21 cellular contexts compared by ENCODE assay signal in the genomic region with DNA sequence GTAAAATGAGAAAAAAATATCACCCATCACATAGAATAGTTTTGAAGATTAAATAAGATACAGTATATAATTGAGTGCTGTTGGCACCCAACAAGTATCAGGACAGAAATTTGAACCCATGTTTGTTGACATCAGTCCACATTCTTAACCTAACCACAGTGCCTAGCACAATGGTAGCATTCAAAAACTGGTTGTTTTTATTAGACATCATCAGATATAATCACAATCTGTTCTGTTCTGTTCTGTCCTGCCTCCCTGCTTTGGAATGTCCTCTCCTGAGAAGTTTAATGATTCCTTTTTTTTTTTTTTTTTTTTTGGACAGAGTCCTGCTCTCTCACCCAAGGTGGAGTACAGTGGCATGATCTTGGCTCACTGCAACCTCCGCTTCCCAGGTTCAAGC.
A peak's percentile ranks its signal among the peaks of the same experiment; 100 is the strongest.
DNase-seq lines count a peak whose midpoint lies in the region; TF ChIP-seq lines count a peak whose summit lies in the region.
"Had no signal": no experiment of that assay in that cellular context is flagged by ENCODE, and none has a peak within 500 bp of the region (broad histone marks: within the 10 kb centered on the region; RNA-seq: fewer than 3 reads in every experiment).

No MANE protein-coding gene starts in this region.

- no peak for TF ChIP-seq POLR2A in prostate gland (IDR thresholded peaks at IDR 0.05)

- H3K4me3 ChIP-seq in SJSA1: no peak overlapping the region
- H3K4me3 ChIP-seq in prostate gland: no peak overlapping the region
- H3K4me3 ChIP-seq: MG63 had no signal

- TF ChIP-seq CTCF in prostate gland (IDR thresholded peaks at IDR 0.05) (no peak), GM20000 (IDR thresholded peaks at IDR 0.05; ENCODE audit: extremely low read depth, missing control alignments) (no peak)

- H3K36me3 ChIP-seq in SJSA1 (no peaks in the 10 kb centered on the region), prostate gland (no peaks in the 10 kb centered on the region)
- H3K36me3 ChIP-seq: MG63 had no signal

- peak; percentile 8 for DNase-seq in COLO829 (ENCODE audit: low spot score)
- peak; percentile 43 to 65 for DNase-seq in SJSA1 (ENCODE audit: low read depth in 1 of 2, low spot score in 2 of 2)
- DNase-seq in epithelial cell of prostate (ENCODE audit: low read depth, low spot score): peak; percentile 48
- DNase-seq in prostate gland (ENCODE audit: low spot score): peak; percentile 55
- no peak for DNase-seq in DMS53 (lab: John Stamatoyannopoulos, UW)
- no peak for DNase-seq in GM20000 (ENCODE audit: low spot score)
- DNase-seq in stimulated activated CD4-positive, alpha-beta T cell treated with anti-CD3 and anti-CD28 coated beads, Interleukin-12 subunit alpha, Interleukin-12 subunit beta, amount 100 ng/mL, for 4 hours: no peak
- DNase-seq in NCI-H2171 treated with DMSO at 0.1 percent for 48 hours (lab: John Stamatoyannopoulos, UW): no peak
- DNase-seq: AML-193; C1 segment of cervical spinal cord; CD8-positive, alpha-beta T cell; Karpas-422; MG63; NCI-H1417; NCI-H1694 treated with DMSO at 0.1 percent for 48 hours; NCI-H2227 treated with DMSO at 0.1 percent for 48 hours; NCI-H510A; NCI-H748 treated with DMSO at 0.1 percent for 48 hours; NK-92 treated with Interleukin-12 subunit alpha and Interleukin-12 subunit beta, amount 100 ng/mL, for 24 hours; SIG-M5 had no signal

- H3K9me3 ChIP-seq in SJSA1 (replicated peaks) (peaks cover 4% of the 10 kb centered on the region; the same call in 1 of the 2 replicates), prostate gland (no peaks in the 10 kb centered on the region)
- H3K9me3 ChIP-seq: MG63 had no signal

- H3K27ac ChIP-seq in SJSA1 (peak overlapping the region; percentile 87), epithelial cell of prostate (peak overlapping the region; percentile 36), prostate gland (no peak overlapping the region)
- H3K27ac ChIP-seq: RWPE1 had no signal

- intact Hi-C loops in prostate gland (cut with DNase I): no loop called here

- H3K4me1 ChIP-seq in SJSA1 (replicated peaks) (peaks cover 38% of the 10 kb centered on the region), prostate gland (replicated peaks) (no peaks in the 10 kb centered on the region)

- 23% methylated on average over 1 of the region's 1 CpG for WGBS in prostate gland

- H3K27me3 ChIP-seq in SJSA1 (replicated peaks): no peaks in the 10 kb centered on the region
- no peaks in the 10 kb centered on the region for H3K27me3 ChIP-seq in prostate gland (replicated peaks; ENCODE audit: insufficient read depth)
- H3K27me3 ChIP-seq: MG63 had no signal

Comparison
In these comparisons a context has a peak if more than half of its experiments do, and no peak if none do; other contexts are left out.
1. DNase-seq: peak in COLO829 (single experiment), SJSA1 (2 of 2), epithelial cell of prostate (single experiment) and prostate gland (single experiment); none in DMS53 (single experiment), GM20000 (single experiment), stimulated activated CD4-positive, alpha-beta T cell treated with anti-CD3 and anti-CD28 coated beads, Interleukin-12 subunit alpha, Interleukin-12 subunit beta, amount 100 ng/mL, for 4 hours (single experiment) and NCI-H2171 treated with DMSO at 0.1 percent for 48 hours (single experiment).
2. H3K27ac ChIP-seq: peak in SJSA1 (single experiment) and epithelial cell of prostate (single experiment); none in prostate gland (0 of 2).